In the genomic region with DNA sequence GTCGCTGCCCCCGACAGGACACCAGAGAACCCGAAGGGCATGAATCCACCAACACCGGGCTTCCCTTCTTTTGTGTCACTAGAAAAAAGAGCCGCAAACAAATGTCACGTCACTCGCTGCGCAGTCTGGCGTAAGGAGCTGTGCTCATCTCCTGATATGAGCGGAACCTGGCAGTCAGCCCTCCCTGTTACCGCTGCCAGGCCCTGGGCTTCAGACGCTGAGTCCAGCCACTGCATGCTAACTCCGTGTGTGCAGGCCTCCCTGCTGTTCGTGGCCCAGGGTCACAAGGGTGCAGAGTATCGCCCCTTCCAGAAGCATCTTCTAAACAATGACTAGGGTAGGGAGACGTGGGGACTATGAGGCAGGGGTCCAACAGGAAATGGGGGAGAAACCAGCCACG, we compare ENCODE assay signal across 25 cellular contexts.
DNase-seq lines count a peak whose midpoint lies in the region; TF ChIP-seq lines count a peak whose summit lies in the region.
"Had no signal": no experiment of that assay in that cellular context is flagged by ENCODE, and none has a peak within 500 bp of the region (broad histone marks: within the 10 kb centered on the region; RNA-seq: fewer than 3 reads in every experiment).

No MANE protein-coding gene starts in this region.

- H3K36me3 Mint-ChIP-seq in glutamatergic neuron (ENCODE audit: unreplicated experiment) = peaks cover 6% of the 10 kb centered on the region

- no peaks in the 10 kb centered on the region for H3K9me3 ChIP-seq in neuronal stem cell (replicated peaks in 1 of 2; ENCODE audit: control insufficient read depth in 2 of 2, insufficient read depth in 1 of 2, low read depth in 1 of 2, low read length in 2 of 2)
- H3K9me3 ChIP-seq: prostate gland, stomach had no signal

- WGBS in neuronal stem cell (ENCODE audit: extremely low coverage in 2 of 2, insufficient read length in 2 of 2, insufficient replicate concordance in 1 of 2), 2 donors = no CpG with 5 or more reads among the region's 17 CpGs

- H3K27ac Mint-ChIP-seq in glutamatergic neuron (ENCODE audit: unreplicated experiment) = no peak overlapping the region
- H3K27ac Mint-ChIP-seq: activated CD8-positive, alpha-beta T cell treated with anti-CD3 and anti-CD28 coated beads for 36 hours; WTC11 had no signal

- H4K8ac ChIP-seq in neuronal stem cell (ENCODE audit: low read depth, low read length) = no peak overlapping the region

- H3K27ac ChIP-seq in ACC112 (ENCODE audit: low read depth, low read length) (peak overlapping the region; percentile 98), neuronal stem cell (replicated peaks; ENCODE audit: low read length) (no peak overlapping the region)
- H3K27ac ChIP-seq: foreskin keratinocyte, prostate gland, stomach had no signal

- H3K79me2 ChIP-seq in ACC112 (ENCODE audit: control insufficient read depth, insufficient read depth, low read length, unreplicated experiment) = peaks cover 10% of the 10 kb centered on the region

- H2AFZ ChIP-seq in ACC112 (ENCODE audit: low read length, unreplicated experiment) (no peak overlapping the region), neuronal stem cell (ENCODE audit: low read length) (no peak overlapping the region)

- no peak overlapping the region for H3K18ac ChIP-seq in neuronal stem cell (ENCODE audit: low read length)

- no peak overlapping the region for H3K14ac ChIP-seq in neuronal stem cell (ENCODE audit: low read length)

- H3K79me1 ChIP-seq in neuronal stem cell (ENCODE audit: low read depth, low read length) = no peaks in the 10 kb centered on the region

- peak overlapping the region; percentile 25 for H3K9ac ChIP-seq in neuronal stem cell (ENCODE audit: low read depth, low read length, poor library complexity)

- peaks cover 3% of the 10 kb centered on the region for H3K27me3 Mint-ChIP-seq in glutamatergic neuron (ENCODE audit: unreplicated experiment)
- H3K27me3 Mint-ChIP-seq: activated CD8-positive, alpha-beta T cell treated with anti-CD3 and anti-CD28 coated beads for 36 hours; naive thymus-derived CD8-positive, alpha-beta T cell had no signal

- DNase-seq in astrocyte of the spinal cord (ENCODE audit: low read depth, low spot score) = peak; percentile 26
- DNase-seq in fibroblast of pulmonary artery (ENCODE audit: low read depth) = peak; percentile 96
- no peak for DNase-seq in neuronal stem cell (ENCODE audit: low spot score)
- DNase-seq in activated CD4-positive, alpha-beta T cell treated with anti-CD3 and anti-CD28 coated beads for 1 hour = no peak
- DNase-seq in inferior parietal cortex (ENCODE audit: extremely low spot score) = no peak
- no peak for DNase-seq in AML-193 (lab: John Stamatoyannopoulos, UW)
- DNase-seq in glutamatergic neuron = no peak
- DNase-seq: activated CD8-positive, alpha-beta T cell treated with anti-CD3 and anti-CD28 coated beads for 36 hours; activated naive CD4-positive, alpha-beta T cell treated with Interleukin-2 at 50 U/mL for 16 hours; anterior cingulate cortex; DMS 273 treated with DMSO at 0.1 percent for 48 hours; foreskin keratinocyte; KBM-7; kidney; mesendoderm; naive thymus-derived CD8-positive, alpha-beta T cell; NCI-H1694; NCI-H69; stimulated activated CD4-positive, alpha-beta T cell treated with anti-CD3 and anti-CD28 coated beads, Interleukin-4, amount 100 ng/mL, for 24 hours; stomach; T-helper 9 cell had no signal

- no peak overlapping the region for H3K4me3 Mint-ChIP-seq in glutamatergic neuron (ENCODE audit: unreplicated experiment)
- H3K4me3 Mint-ChIP-seq: activated CD8-positive, alpha-beta T cell treated with anti-CD3 and anti-CD28 coated beads for 36 hours; CD14-positive monocyte; naive thymus-derived CD8-positive, alpha-beta T cell; WTC11 had no signal

- H2BK15ac ChIP-seq in neuronal stem cell (ENCODE audit: low read length) = no peak overlapping the region

- no peak overlapping the region for H2BK120ac ChIP-seq in neuronal stem cell (ENCODE audit: low read depth, low read length)

- H3K4ac ChIP-seq in neuronal stem cell (ENCODE audit: low read length) = no peak overlapping the region

- H3K23ac ChIP-seq in neuronal stem cell (ENCODE audit: low read depth, low read length, poor library complexity) = peak overlapping the region; percentile 57

- H3K4me1 ChIP-seq in ACC112 (ENCODE audit: control insufficient read depth, insufficient read depth, low read length, unreplicated experiment) = peaks cover 49% of the 10 kb centered on the region
- peaks cover 0 to 4% of the 10 kb centered on the region in 2 donors for H3K4me1 ChIP-seq in neuronal stem cell (ENCODE audit: control insufficient read depth in 2 of 2, insufficient read depth in 1 of 2, low read depth in 1 of 2, low read length in 2 of 2)
- H3K4me1 ChIP-seq: foreskin keratinocyte, prostate gland had no signal

- in situ Hi-C loops in astrocyte of the spinal cord (cut with HindIII; ENCODE audit: low sequenced_read_pairs) = no loop called here

- peaks cover 9% of the 10 kb centered on the region; the same call in 1 of the 2 replicates for H3K36me3 ChIP-seq in ACC112 (ENCODE audit: insufficient read depth, low read length)
- peaks cover 31 to 84% of the 10 kb centered on the region in 2 donors for H3K36me3 ChIP-seq in neuronal stem cell (replicated peaks in 1 of 2; ENCODE audit: control insufficient read depth in 2 of 2, insufficient read depth in 2 of 2, low read length in 2 of 2)
- H3K36me3 ChIP-seq: prostate gland had no signal

- H3K9me3 Mint-ChIP-seq in glutamatergic neuron (ENCODE audit: unreplicated experiment) = peaks cover 2% of the 10 kb centered on the region
- H3K9me3 Mint-ChIP-seq: activated CD8-positive, alpha-beta T cell treated with anti-CD3 and anti-CD28 coated beads for 36 hours; CD14-positive monocyte; naive thymus-derived CD8-positive, alpha-beta T cell; WTC11 had no signal

- peaks cover 4% of the 10 kb centered on the region for H3K4me1 Mint-ChIP-seq in glutamatergic neuron (ENCODE audit: low read depth, unreplicated experiment)
- H3K4me1 Mint-ChIP-seq: CD14-positive monocyte had no signal

- H2BK12ac ChIP-seq in neuronal stem cell (ENCODE audit: low read length) = no peak overlapping the region

- no peak overlapping the region for H2AK5ac ChIP-seq in neuronal stem cell (ENCODE audit: low read depth, low read length)

- no peak overlapping the region for H3K4me2 ChIP-seq in neuronal stem cell (ENCODE audit: insufficient read depth, low read length, poor library complexity, severe bottlenecking)

- no peak overlapping the region for H4K91ac ChIP-seq in neuronal stem cell (ENCODE audit: low read depth, low read length, poor library complexity)

- H3K4me3 ChIP-seq in ACC112 (ENCODE audit: low read depth, low read length) = no peak overlapping the region
- H3K4me3 ChIP-seq in astrocyte of the spinal cord (ENCODE audit: low read depth, low read length) = no peak overlapping the region
- H3K4me3 ChIP-seq in fibroblast of pulmonary artery (replicated peaks; ENCODE audit: low read depth, low read length) = no peak overlapping the region
- H3K4me3 ChIP-seq in neuronal stem cell (ENCODE audit: low read length in 2 of 2) = no peak overlapping the region
- H3K4me3 ChIP-seq: prostate gland, stomach had no signal

- H2BK5ac ChIP-seq in neuronal stem cell (ENCODE audit: low read length) = no peak overlapping the region

- TF ChIP-seq CTCF in astrocyte of the spinal cord (IDR thresholded peaks at IDR 0.05; ENCODE audit: low read depth, low read length) (no peak), fibroblast of pulmonary artery (IDR thresholded peaks at IDR 0.05; ENCODE audit: low read length, missing control alignments) (no peak), glutamatergic neuron (IDR thresholded peaks at IDR 0.05; ENCODE audit: partially characterized antibody, unreplicated experiment) (no peak)

- H3K27me3 ChIP-seq in ACC112 (ENCODE audit: insufficient read depth, low read length) = no peaks in the 10 kb centered on the region
- H3K27me3 ChIP-seq in neuronal stem cell (ENCODE audit: control insufficient read depth in 3 of 3, insufficient read depth in 3 of 3, low read depth in 1 of 3, low read length in 3 of 3) = no peaks in the 10 kb centered on the region
- H3K27me3 ChIP-seq: foreskin keratinocyte, stomach had no signal

Comparison
In these comparisons a context has a peak if more than half of its experiments do, and no peak if none do; other contexts are left out.
1. DNase-seq: peak in astrocyte of the spinal cord (single experiment) and fibroblast of pulmonary artery (single experiment); none in neuronal stem cell (single experiment), activated CD4-positive, alpha-beta T cell treated with anti-CD3 and anti-CD28 coated beads for 1 hour (single experiment), inferior parietal cortex (single experiment), AML-193 (0 of 2) and glutamatergic neuron (single experiment).